ENCODE assay signal across 12 cellular contexts in the genomic region with DNA sequence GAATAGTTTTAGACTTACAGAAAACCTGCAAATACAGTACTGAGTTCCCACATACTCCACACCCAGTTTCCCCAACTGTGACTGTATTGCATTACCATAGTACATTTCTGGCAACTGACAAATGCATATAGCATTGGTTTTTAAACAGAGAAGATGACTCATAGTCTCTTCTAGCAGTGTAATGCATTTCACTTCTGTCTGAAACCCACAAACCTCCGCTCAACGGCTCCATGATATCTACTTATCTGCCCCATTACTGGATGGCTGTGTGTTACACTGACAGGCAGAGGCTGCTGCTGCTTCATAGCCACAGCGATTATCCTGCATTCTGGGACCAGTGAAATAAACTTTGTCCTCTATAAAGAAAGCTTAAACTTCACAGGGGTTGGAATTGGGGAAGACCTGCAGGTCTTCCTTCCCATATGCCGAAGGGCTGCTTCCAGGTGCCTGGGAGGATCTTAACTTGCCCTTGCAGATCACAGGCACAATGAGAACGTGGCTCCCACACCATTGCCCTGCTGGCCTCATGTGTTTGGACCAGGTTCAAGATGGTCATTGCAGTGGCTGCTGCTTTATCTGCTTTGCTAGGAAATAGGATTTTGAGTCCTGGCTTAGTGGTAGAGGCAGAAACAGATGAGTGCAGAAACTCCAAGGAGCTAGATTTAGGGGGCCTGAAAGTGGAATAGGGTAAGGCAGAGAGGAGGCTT.
A peak's percentile ranks its signal among the peaks of the same experiment; 100 is the strongest.
DNase-seq lines count a peak whose midpoint lies in the region; ATAC-seq, FAIRE-seq and TF ChIP-seq lines count a peak whose summit lies in the region.
"Had no signal": no experiment of that assay in that cellular context is flagged by ENCODE, and none has a peak within 500 bp of the region (broad histone marks: within the 10 kb centered on the region; RNA-seq: fewer than 3 reads in every experiment).

No MANE protein-coding gene starts in this region.

- DNase-seq in EH (ENCODE audit: low read depth) (peak; percentile 5), M059J (ENCODE audit: low read depth) (peak; percentile 13), bronchial epithelial cell (ENCODE audit: low read depth) (peak; percentile 95), occipital lobe (lab: John Stamatoyannopoulos, UW) (no peak)
- DNase-seq in activated CD4-positive, alpha-beta T cell treated with anti-CD3 and anti-CD28 coated beads, Interleukin-2, amount 50 U/mL, for 48 hours: no peak
- DNase-seq: CD8-positive, alpha-beta T cell; GOT3; NCI-H1694 treated with DMSO at 0.1 percent for 48 hours had no signal

- H3K36me3 ChIP-seq in bronchial epithelial cell (ENCODE audit: control insufficient read depth, insufficient read depth, low read length): no peaks in the 10 kb centered on the region

- no peak overlapping the region for H3K4me3 ChIP-seq in bronchial epithelial cell (ENCODE audit: low read depth, low read length)

- no peak for TF ChIP-seq CTCF in bronchial epithelial cell (IDR thresholded peaks at IDR 0.05; ENCODE audit: insufficient read depth, low read length, severe bottlenecking)

- peak; percentile 89 for ATAC-seq in GM21619 (IDR thresholded peaks at IDR 0.05; ENCODE audit: unreplicated experiment)
- no peak for ATAC-seq in HG02938 (IDR thresholded peaks at IDR 0.05; ENCODE audit: unreplicated experiment)
- ATAC-seq in HG03354 (IDR thresholded peaks at IDR 0.05; ENCODE audit: poor library complexity, severe bottlenecking, unreplicated experiment): no peak
- ATAC-seq: CD8-positive, alpha-beta T cell had no signal

- peak; percentile 40 for FAIRE-seq in bronchial epithelial cell (lab: Jason Lieb, UNC)
- FAIRE-seq: TTC549 had no signal

- H3K27me3 ChIP-seq in bronchial epithelial cell (ENCODE audit: control insufficient read depth, insufficient read depth, low read length): no peaks in the 10 kb centered on the region

Comparison
In these comparisons a context has a peak if more than half of its experiments do, and no peak if none do; other contexts are left out.
1. DNase-seq: peak in EH (single experiment), M059J (single experiment) and bronchial epithelial cell (single experiment); none in occipital lobe (single experiment) and activated CD4-positive, alpha-beta T cell treated with anti-CD3 and anti-CD28 coated beads, Interleukin-2, amount 50 U/mL, for 48 hours (0 of 2).